In genomic region chr3:65330072-65330471, GRCh38 we compare ENCODE assay signal across 24 cellular contexts.
A peak's percentile ranks its signal among the peaks of the same experiment; 100 is the strongest.
DNase-seq lines count a peak whose midpoint lies in the region; TF ChIP-seq lines count a peak whose summit lies in the region.
"Had no signal": no experiment of that assay in that cellular context is flagged by ENCODE, and none has a peak within 500 bp of the region (broad histone marks: within the 10 kb centered on the region; RNA-seq: fewer than 3 reads in every experiment).

No MANE protein-coding gene starts in this region.

- H3K18ac ChIP-seq in H9 (ENCODE audit: insufficient read length, low read depth, low read length) = no peak overlapping the region

- H3K36me3 Mint-ChIP-seq in H9 (ENCODE audit: insufficient read depth in 1 of 3, low read depth in 3 of 3) = no peaks in the 10 kb centered on the region; a peak in 1 of 7 replicates
- H3K36me3 Mint-ChIP-seq: activated naive CD4-positive, alpha-beta T cell treated with anti-CD3 and anti-CD28 coated beads, Interleukin-2, amount 50 U/mL, for 24 hours; mesothelial cell of epicardium; naive thymus-derived CD8-positive, alpha-beta T cell had no signal

- H3K27ac ChIP-seq in left ventricle myocardium inferior (replicated peaks) = peak overlapping the region; percentile 1
- H3K27ac ChIP-seq in subcutaneous abdominal adipose tissue (ENCODE audit: low read depth, low read length) = no peak overlapping the region
- H3K27ac ChIP-seq in H9 (ENCODE audit: insufficient read length, low read depth, low read length) = no peak overlapping the region
- H3K27ac ChIP-seq: A549, body of pancreas, esophagus squamous epithelium had no signal

- H3K4me2 ChIP-seq in H9 (ENCODE audit: insufficient read depth, insufficient read length, low read length) = no peak overlapping the region
- H3K4me2 ChIP-seq: A549 had no signal

- intact Hi-C loops in left ventricle myocardium inferior (cut with micrococcal nuclease) = loop anchor here (10.0 kb wide), 1 partner anchor 795 kb away; no protein-coding TSS in a partner anchor
- intact Hi-C loops in cardiac septum (cut with DNase I) = no loop called here

- no peak overlapping the region for H2BK20ac ChIP-seq in H9 (ENCODE audit: low read depth, low read length, poor library complexity, severe bottlenecking)

- H4K5ac ChIP-seq in H9 (ENCODE audit: insufficient read length, low read depth, low read length) = no peak overlapping the region

- no peak overlapping the region for H3K4me3 ChIP-seq in left ventricle myocardium inferior
- H3K4me3 ChIP-seq in adipocyte (ENCODE audit: low read length) = peak overlapping the region; percentile 36
- H3K4me3 ChIP-seq in fibroblast of mammary gland (ENCODE audit: control insufficient read depth, low read depth, low read length) = no peak overlapping the region
- peak overlapping the region in 3 of 5 donors; percentile 13 to 23 (median 18) for H3K4me3 ChIP-seq in subcutaneous abdominal adipose tissue (ENCODE audit: low read depth in 1 of 5, low read length in 5 of 5)
- H3K4me3 ChIP-seq: A549, body of pancreas, coronary artery, esophagus squamous epithelium had no signal

- H3K9ac ChIP-seq in adipocyte (ENCODE audit: low read length) (peak overlapping the region; percentile 24), subcutaneous abdominal adipose tissue (ENCODE audit: low read length in 5 of 5) (no peak overlapping the region), H9 (ENCODE audit: extremely low read depth, insufficient read length, low read length) (no peak overlapping the region)

- H3K4ac ChIP-seq in H9 (ENCODE audit: low read depth, low read length) = no peak overlapping the region

- H3K23ac ChIP-seq in H9 (ENCODE audit: insufficient read length, low read depth, low read length) = no peak overlapping the region

- H2AFZ ChIP-seq in H9 (ENCODE audit: low read length) = no peak overlapping the region

- no peaks in the 10 kb centered on the region for H3K79me2 ChIP-seq in H9 (ENCODE audit: insufficient read depth, low read length)

- H2BK120ac ChIP-seq in H9 (ENCODE audit: low read depth, low read length, poor library complexity, severe bottlenecking) = no peak overlapping the region

- H4K8ac ChIP-seq in H9 (replicated peaks; ENCODE audit: insufficient read length, low read depth, low read length) = no peak overlapping the region

- no peak overlapping the region for H2BK5ac ChIP-seq in H9 (ENCODE audit: insufficient read length, low read length)

- no peak overlapping the region for H3T11ph ChIP-seq in H9 (ENCODE audit: low read length)

- no peaks in the 10 kb centered on the region; a peak in 1 of 5 replicates for H3K9me3 Mint-ChIP-seq in H9
- H3K9me3 Mint-ChIP-seq: mesothelial cell of epicardium had no signal

- H4K20me1 ChIP-seq in H9 (ENCODE audit: control insufficient read depth, insufficient read depth, insufficient read length) = no peaks in the 10 kb centered on the region

- no peak for TF ChIP-seq CTCF in left ventricle myocardium inferior (IDR thresholded peaks at IDR 0.05; ENCODE audit: borderline replicate concordance)
- TF ChIP-seq CTCF in fibroblast of mammary gland (conservative IDR thresholded peaks at IDR 0.05; ENCODE audit: control insufficient read depth, insufficient read depth, low read depth, low read length) = no peak
- no peak for TF ChIP-seq CTCF in H9 (conservative IDR thresholded peaks at IDR 0.05)

- no peaks in the 10 kb centered on the region for H3K36me3 ChIP-seq in left ventricle myocardium inferior
- H3K36me3 ChIP-seq in adipocyte (ENCODE audit: control insufficient read depth, insufficient read depth, low read length, severe bottlenecking) = no peaks in the 10 kb centered on the region
- H3K36me3 ChIP-seq in subcutaneous abdominal adipose tissue (ENCODE audit: control insufficient read depth in 5 of 5, insufficient read depth in 5 of 5, low read length in 5 of 5) = no peaks in the 10 kb centered on the region
- H3K36me3 ChIP-seq: esophagus squamous epithelium had no signal

- no peak overlapping the region for H3K56ac ChIP-seq in H9 (ENCODE audit: insufficient read length, low read depth, low read length)

- H3K4me1 ChIP-seq in left ventricle myocardium inferior = peaks cover 21% of the 10 kb centered on the region
- peaks cover 26% of the 10 kb centered on the region for H3K4me1 ChIP-seq in adipocyte (ENCODE audit: control insufficient read depth, insufficient read depth, low read length)
- H3K4me1 ChIP-seq in subcutaneous abdominal adipose tissue (ENCODE audit: control insufficient read depth in 5 of 5, insufficient read depth in 5 of 5, low read length in 5 of 5) = peaks cover 4 to 24% (median 18%) of the 10 kb centered on the region in 5 donors
- H3K4me1 ChIP-seq in H9 (ENCODE audit: insufficient read depth, low read length) = no peaks in the 10 kb centered on the region; the same call in 1 of the 2 replicates
- H3K4me1 ChIP-seq: A549 had no signal

- no CpG with 5 or more reads among the region's 6 CpGs for WGBS in H9 (ENCODE audit: extremely low coverage, insufficient read length, low lambda C conversion rate)

- no peak overlapping the region for H2BK12ac ChIP-seq in H9 (ENCODE audit: insufficient read length, low read depth, low read length)

- H3K4me3 Mint-ChIP-seq in H9 = no peak overlapping the region
- H3K4me3 Mint-ChIP-seq: activated CD4-positive, alpha-beta T cell treated with anti-CD3 and anti-CD28 coated beads for 36 hours; activated naive CD4-positive, alpha-beta T cell treated with anti-CD3 and anti-CD28 coated beads, Interleukin-2, amount 50 U/mL, for 24 hours; mesothelial cell of epicardium; naive thymus-derived CD8-positive, alpha-beta T cell had no signal

- H3K27me3 ChIP-seq in left ventricle myocardium inferior (ENCODE audit: low read depth) (no peaks in the 10 kb centered on the region), adipocyte (replicated peaks; ENCODE audit: control insufficient read depth, insufficient read depth, low read length) (peaks cover 5% of the 10 kb centered on the region), subcutaneous abdominal adipose tissue (ENCODE audit: control insufficient read depth in 5 of 5, insufficient read depth in 4 of 5, low read length in 5 of 5) (no peaks in the 10 kb centered on the region), H9 (ENCODE audit: insufficient read depth, low read length) (no peaks in the 10 kb centered on the region)
- H3K27me3 ChIP-seq: body of pancreas, esophagus squamous epithelium had no signal

- no peaks in the 10 kb centered on the region for H3K27me3 Mint-ChIP-seq in H9 (ENCODE audit: low read depth)
- H3K27me3 Mint-ChIP-seq: activated CD4-positive, alpha-beta T cell treated with anti-CD3 and anti-CD28 coated beads for 36 hours; activated naive CD4-positive, alpha-beta T cell treated with anti-CD3 and anti-CD28 coated beads, Interleukin-2, amount 50 U/mL, for 24 hours had no signal

- H2BK15ac ChIP-seq in H9 (ENCODE audit: low read depth, low read length) = no peak overlapping the region

- no peaks in the 10 kb centered on the region for H3K9me3 ChIP-seq in left ventricle myocardium inferior (replicated peaks)
- H3K9me3 ChIP-seq in adipocyte (ENCODE audit: control insufficient read depth, low read length) = no peaks in the 10 kb centered on the region
- H3K9me3 ChIP-seq in subcutaneous abdominal adipose tissue (ENCODE audit: control insufficient read depth in 5 of 5, low read length in 5 of 5) = no peaks in the 10 kb centered on the region
- no peaks in the 10 kb centered on the region for H3K9me3 ChIP-seq in H9 (ENCODE audit: control insufficient read depth, low read depth, low read length)
- H3K9me3 ChIP-seq: A549, body of pancreas, esophagus squamous epithelium had no signal

- no peak for DNase-seq in left ventricle myocardium inferior
- DNase-seq in cardiac septum (ENCODE audit: low spot score) = no peak
- DNase-seq in adipocyte (ENCODE audit: low read depth) = peak; percentile 48
- DNase-seq in fibroblast of mammary gland (ENCODE audit: low read depth) = peak; percentile 39
- DNase-seq in H9 = no peak
- no peak for DNase-seq in activated CD8-positive, alpha-beta memory T cell treated with anti-CD3 and anti-CD28 coated beads for 24 hours
- no peak for DNase-seq in stimulated activated CD4-positive, alpha-beta T cell treated with anti-CD3 and anti-CD28 coated beads, Interleukin-2, amount 100 ng/mL, for 24 hours
- DNase-seq: activated CD4-positive, alpha-beta T cell treated with anti-CD3 and anti-CD28 coated beads for 36 hours; activated T-cell treated with anti-CD3 and anti-CD28 coated beads, Interleukin-2, amount 50 U/mL, for 48 hours; body of pancreas; COR-L47; DMS79; esophagus squamous epithelium; head of caudate nucleus; naive thymus-derived CD8-positive, alpha-beta T cell; NCI-H1436 treated with DMSO at 0.1 percent for 48 hours; NCI-H2171 treated with DMSO at 0.1 percent for 48 hours; NCI-H526 treated with DMSO at 0.1 percent for 48 hours; T-helper 1 cell had no signal

- H4K91ac ChIP-seq in H9 (ENCODE audit: insufficient read length, low read depth, low read length) = no peak overlapping the region

- no peak overlapping the region for H3K14ac ChIP-seq in H9 (ENCODE audit: insufficient read depth, low read length)

- H3K23me2 ChIP-seq in H9 (ENCODE audit: insufficient read length, low read depth, low read length, poor library complexity, severe bottlenecking) = no peaks in the 10 kb centered on the region

- H3K79me1 ChIP-seq in H9 (ENCODE audit: insufficient read depth, low read depth, low read length, poor library complexity, severe bottlenecking) = no peaks in the 10 kb centered on the region

- H3K27ac Mint-ChIP-seq in H9 = no peak overlapping the region; a peak in 1 of 7 replicates
- H3K27ac Mint-ChIP-seq: activated CD4-positive, alpha-beta T cell treated with anti-CD3 and anti-CD28 coated beads for 36 hours; activated naive CD4-positive, alpha-beta T cell treated with anti-CD3 and anti-CD28 coated beads, Interleukin-2, amount 50 U/mL, for 24 hours; mesothelial cell of epicardium; naive thymus-derived CD8-positive, alpha-beta T cell had no signal

- H3K4me1 Mint-ChIP-seq in H9 = peaks cover 10 to 11% of the 10 kb centered on the region in 2 experiments
- H3K4me1 Mint-ChIP-seq: activated CD4-positive, alpha-beta T cell treated with anti-CD3 and anti-CD28 coated beads for 36 hours; activated naive CD4-positive, alpha-beta T cell treated with anti-CD3 and anti-CD28 coated beads, Interleukin-2, amount 50 U/mL, for 24 hours; naive thymus-derived CD8-positive, alpha-beta T cell had no signal

- H2AK5ac ChIP-seq in H9 (ENCODE audit: insufficient read length, low read length) = no peak overlapping the region

Comparison
In these comparisons a context has a peak if more than half of its experiments do, and no peak if none do; other contexts are left out.
1. DNase-seq: peak in adipocyte (single experiment) and fibroblast of mammary gland (single experiment); none in left ventricle myocardium inferior (single experiment), cardiac septum (single experiment), H9 (single experiment), activated CD8-positive, alpha-beta memory T cell treated with anti-CD3 and anti-CD28 coated beads for 24 hours (single experiment) and stimulated activated CD4-positive, alpha-beta T cell treated with anti-CD3 and anti-CD28 coated beads, Interleukin-2, amount 100 ng/mL, for 24 hours (0 of 2).
2. H3K4me3 ChIP-seq: peak in adipocyte (single experiment) and subcutaneous abdominal adipose tissue (3 of 5); none in left ventricle myocardium inferior (single experiment) and fibroblast of mammary gland (single experiment).